Comparison of ENCODE assay signal across 1 cellular context in genomic region chr4:108492816-108493595, GRCh38.
TF ChIP-seq lines count a peak whose summit lies in the region.

No MANE protein-coding gene starts in this region.

TF ChIP-seq in SK-N-SH treated with all-trans-retinoic acid at 6 μM for 48 hours, 23 proteins besides CTCF, POLR2A, EP300 and RAD21 (continued from another document):
- TF ChIP-seq TSHZ2 (CRISPR knock-in tag; IDR thresholded peaks at IDR 0.05) (no peak), ZFP30 (CRISPR knock-in tag; IDR thresholded peaks at IDR 0.05) (no peak), GLIS3 (CRISPR knock-in tag; IDR thresholded peaks at IDR 0.05) (no peak), ZNF70 (CRISPR knock-in tag; IDR thresholded peaks at IDR 0.05) (no peak), ARNTL (CRISPR knock-in tag; IDR thresholded peaks at IDR 0.05; ENCODE audit: borderline replicate concordance, low read depth) (no peak), ISL1 (CRISPR knock-in tag; IDR thresholded peaks at IDR 0.05) (no peak)
